Comparison of ENCODE assay signal across 8 cellular contexts in the genomic region with DNA sequence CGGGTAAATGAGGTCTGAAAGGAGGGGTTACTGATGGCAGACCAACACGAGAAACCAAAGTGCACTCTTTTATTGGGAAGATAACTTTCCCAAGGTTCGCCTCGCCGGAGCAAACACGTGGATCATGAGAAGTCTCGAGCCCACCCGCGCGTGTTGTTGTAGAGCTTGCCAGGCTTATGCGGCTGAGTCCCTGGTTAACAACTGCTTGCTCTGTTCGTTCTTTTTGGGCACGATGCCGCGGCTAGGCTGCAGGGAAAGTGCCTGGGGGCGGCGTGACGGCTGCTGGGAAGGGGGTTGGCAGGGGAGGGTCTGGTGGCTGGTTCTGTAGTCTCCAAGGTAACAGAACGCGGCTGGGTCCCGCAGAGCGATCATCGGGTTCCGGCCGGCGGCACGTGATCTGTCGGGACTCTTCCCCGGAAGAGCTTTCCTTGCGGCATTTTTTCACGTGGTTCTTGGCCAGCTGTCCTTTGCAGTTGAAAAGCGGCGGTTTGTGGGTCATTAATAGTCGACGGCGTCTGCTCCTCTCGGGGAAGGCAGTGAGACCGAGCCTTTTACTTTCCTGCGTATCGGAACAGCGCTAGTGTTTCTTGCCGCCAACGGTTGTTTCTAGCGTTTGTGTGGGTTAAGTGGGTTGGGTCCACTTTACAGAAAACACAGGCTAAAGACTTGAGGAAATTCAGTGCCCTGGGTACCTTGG. TPM values are rescaled to one million over a fixed set of nuclear protein-coding genes. Genes with fewer than 3 reads are reported as not detected.
A peak's percentile ranks its signal among the peaks of the same experiment; 100 is the strongest.
DNase-seq lines count a peak whose midpoint lies in the region; ATAC-seq and TF ChIP-seq lines count a peak whose summit lies in the region.

No MANE protein-coding gene starts in this region.

- H3K36me3 ChIP-seq in ACC112 (ENCODE audit: insufficient read depth, low read length), result no peaks in the 10 kb centered on the region
- H3K36me3 ChIP-seq in subcutaneous abdominal adipose tissue (ENCODE audit: control insufficient read depth in 5 of 5, insufficient read depth in 5 of 5, low read length in 5 of 5), result no peaks in the 10 kb centered on the region

- H3K9ac ChIP-seq in subcutaneous abdominal adipose tissue (ENCODE audit: low read length in 5 of 5), result peak overlapping the region; percentile 32 to 73 (median 64)

- H3K9me3 ChIP-seq in subcutaneous abdominal adipose tissue (ENCODE audit: control insufficient read depth in 5 of 5, low read length in 5 of 5), result peaks cover 0 to 4% (median 0%) of the 10 kb centered on the region in 5 donors

- peaks cover 37% of the 10 kb centered on the region for H3K4me1 ChIP-seq in ACC112 (ENCODE audit: control insufficient read depth, insufficient read depth, low read length, unreplicated experiment)
- peaks cover 0 to 31% (median 30%) of the 10 kb centered on the region in 5 donors for H3K4me1 ChIP-seq in subcutaneous abdominal adipose tissue (ENCODE audit: control insufficient read depth in 5 of 5, insufficient read depth in 5 of 5, low read length in 5 of 5)

- peak overlapping the region; percentile 91 for H3K4me3 Mint-ChIP-seq in activated naive CD4-positive, alpha-beta T cell treated with anti-CD3 and anti-CD28 coated beads, Interleukin-2, amount 50 U/mL, for 24 hours
- peak overlapping the region; percentile 98 for H3K4me3 Mint-ChIP-seq in glutamatergic neuron (ENCODE audit: unreplicated experiment)

- TF ChIP-seq CTCF in LNCaP clone FGC (IDR thresholded peaks at IDR 0.05; ENCODE audit: control insufficient read depth, extremely low read depth, insufficient read depth), result no peak
- no peak for TF ChIP-seq CTCF in glutamatergic neuron (IDR thresholded peaks at IDR 0.05; ENCODE audit: partially characterized antibody, unreplicated experiment)

- H3K27me3 ChIP-seq in ACC112 (ENCODE audit: insufficient read depth, low read length) (no peaks in the 10 kb centered on the region), subcutaneous abdominal adipose tissue (ENCODE audit: control insufficient read depth in 5 of 5, insufficient read depth in 4 of 5, low read length in 5 of 5) (no peaks in the 10 kb centered on the region)

- ATAC-seq in GM19035 (IDR thresholded peaks at IDR 0.05; ENCODE audit: unreplicated experiment) (peak; percentile 36), SK-N-SH treated with all-trans-retinoic acid at 6 μM for 48 hours (peak; percentile 47)

- peaks cover 58% of the 10 kb centered on the region for H3K4me1 Mint-ChIP-seq in activated naive CD4-positive, alpha-beta T cell treated with anti-CD3 and anti-CD28 coated beads, Interleukin-2, amount 50 U/mL, for 24 hours
- H3K4me1 Mint-ChIP-seq in glutamatergic neuron (ENCODE audit: low read depth, unreplicated experiment), result peaks cover 8% of the 10 kb centered on the region

- H3K4me3 ChIP-seq in ACC112 (ENCODE audit: low read depth, low read length) (peak overlapping the region; percentile 91), LNCaP clone FGC (ENCODE audit: low read depth, low read length) (peak overlapping the region; percentile 56), subcutaneous abdominal adipose tissue (ENCODE audit: low read depth in 1 of 5, low read length in 5 of 5) (peak overlapping the region; percentile 64 to 82 (median 67))

- no peaks in the 10 kb centered on the region for H3K27me3 Mint-ChIP-seq in activated naive CD4-positive, alpha-beta T cell treated with anti-CD3 and anti-CD28 coated beads, Interleukin-2, amount 50 U/mL, for 24 hours
- H3K27me3 Mint-ChIP-seq in glutamatergic neuron (ENCODE audit: unreplicated experiment), result peaks cover 12% of the 10 kb centered on the region

- no peaks in the 10 kb centered on the region for H3K36me3 Mint-ChIP-seq in activated naive CD4-positive, alpha-beta T cell treated with anti-CD3 and anti-CD28 coated beads, Interleukin-2, amount 50 U/mL, for 24 hours
- H3K36me3 Mint-ChIP-seq in glutamatergic neuron (ENCODE audit: unreplicated experiment), result peaks cover 6% of the 10 kb centered on the region

- peaks cover 71% of the 10 kb centered on the region for H3K79me2 ChIP-seq in ACC112 (ENCODE audit: control insufficient read depth, insufficient read depth, low read length, unreplicated experiment)

- no peak overlapping the region for H2AFZ ChIP-seq in ACC112 (ENCODE audit: low read length, unreplicated experiment)

- H3K9me3 Mint-ChIP-seq in activated naive CD4-positive, alpha-beta T cell treated with anti-CD3 and anti-CD28 coated beads, Interleukin-2, amount 50 U/mL, for 24 hours, result no peaks in the 10 kb centered on the region
- peaks cover 5% of the 10 kb centered on the region for H3K9me3 Mint-ChIP-seq in glutamatergic neuron (ENCODE audit: unreplicated experiment)

- peak overlapping the region; percentile 88 for H3K27ac Mint-ChIP-seq in activated naive CD4-positive, alpha-beta T cell treated with anti-CD3 and anti-CD28 coated beads, Interleukin-2, amount 50 U/mL, for 24 hours
- peak overlapping the region; percentile 88 for H3K27ac Mint-ChIP-seq in glutamatergic neuron (ENCODE audit: unreplicated experiment)

- peak; percentile 55 for DNase-seq in LNCaP clone FGC (ENCODE audit: low read depth)
- peak; percentile 79 for DNase-seq in glutamatergic neuron
- peak; percentile 50 to 93 (median 82) for DNase-seq in nucleus accumbens (lab: John Stamatoyannopoulos, UW)

- H3K27ac ChIP-seq in ACC112 (ENCODE audit: low read depth, low read length) (peak overlapping the region; percentile 89), subcutaneous abdominal adipose tissue (ENCODE audit: low read depth, low read length) (peak overlapping the region; percentile 56)

TF ChIP-seq in SK-N-SH treated with all-trans-retinoic acid at 6 μM for 48 hours, 23 proteins besides CTCF, POLR2A, EP300 and RAD21:
- TF ChIP-seq, protein P1, sequence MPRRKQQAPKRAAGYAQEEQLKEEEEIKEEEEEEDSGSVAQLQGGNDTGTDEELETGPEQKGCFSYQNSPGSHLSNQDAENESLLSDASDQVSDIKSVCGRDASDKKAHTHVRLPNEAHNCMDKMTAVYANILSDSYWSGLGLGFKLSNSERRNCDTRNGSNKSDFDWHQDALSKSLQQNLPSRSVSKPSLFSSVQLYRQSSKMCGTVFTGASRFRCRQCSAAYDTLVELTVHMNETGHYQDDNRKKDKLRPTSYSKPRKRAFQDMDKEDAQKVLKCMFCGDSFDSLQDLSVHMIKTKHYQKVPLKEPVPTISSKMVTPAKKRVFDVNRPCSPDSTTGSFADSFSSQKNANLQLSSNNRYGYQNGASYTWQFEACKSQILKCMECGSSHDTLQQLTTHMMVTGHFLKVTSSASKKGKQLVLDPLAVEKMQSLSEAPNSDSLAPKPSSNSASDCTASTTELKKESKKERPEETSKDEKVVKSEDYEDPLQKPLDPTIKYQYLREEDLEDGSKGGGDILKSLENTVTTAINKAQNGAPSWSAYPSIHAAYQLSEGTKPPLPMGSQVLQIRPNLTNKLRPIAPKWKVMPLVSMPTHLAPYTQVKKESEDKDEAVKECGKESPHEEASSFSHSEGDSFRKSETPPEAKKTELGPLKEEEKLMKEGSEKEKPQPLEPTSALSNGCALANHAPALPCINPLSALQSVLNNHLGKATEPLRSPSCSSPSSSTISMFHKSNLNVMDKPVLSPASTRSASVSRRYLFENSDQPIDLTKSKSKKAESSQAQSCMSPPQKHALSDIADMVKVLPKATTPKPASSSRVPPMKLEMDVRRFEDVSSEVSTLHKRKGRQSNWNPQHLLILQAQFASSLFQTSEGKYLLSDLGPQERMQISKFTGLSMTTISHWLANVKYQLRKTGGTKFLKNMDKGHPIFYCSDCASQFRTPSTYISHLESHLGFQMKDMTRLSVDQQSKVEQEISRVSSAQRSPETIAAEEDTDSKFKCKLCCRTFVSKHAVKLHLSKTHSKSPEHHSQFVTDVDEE (CRISPR knock-in tag; IDR thresholded peaks at IDR 0.05), result no peak
- TF ChIP-seq CSDC2 (CRISPR knock-in tag; IDR thresholded peaks at IDR 0.05), result no peak
- TF ChIP-seq SNAI2 (CRISPR knock-in tag; IDR thresholded peaks at IDR 0.05), result no peak
- TF ChIP-seq TOX (CRISPR knock-in tag; IDR thresholded peaks at IDR 0.05; ENCODE audit: borderline replicate concordance), result no peak
- TF ChIP-seq ESRRG (CRISPR knock-in tag; IDR thresholded peaks at IDR 0.05), result no peak
- TF ChIP-seq OSR1 (CRISPR knock-in tag; IDR thresholded peaks at IDR 0.05), result no peak
- TF ChIP-seq PPARA (CRISPR knock-in tag; IDR thresholded peaks at IDR 0.05; ENCODE audit: borderline replicate concordance), result no peak
- no peak for TF ChIP-seq ARNTL (CRISPR knock-in tag; IDR thresholded peaks at IDR 0.05; ENCODE audit: borderline replicate concordance, low read depth)
TF ChIP-seq in SK-N-SH treated with all-trans-retinoic acid at 6 μM for 48 hours: peak in this region for 0.

RNA-seq across cellular contexts. Expression of gene MGA, which starts 1.5 kb away (rescaled TPM):
- total RNA-seq in glutamatergic neuron (ENCODE audit: unreplicated experiment), result 68.9 TPM

Comparison
In these comparisons a context has a peak if more than half of its experiments do, and no peak if none do; other contexts are left out.
1. Peak in every context shown above with its lines: DNase-seq, ATAC-seq, H3K4me3 ChIP-seq and H3K27ac ChIP-seq.